31 cellular contexts compared by ENCODE assay signal in the genomic region with DNA sequence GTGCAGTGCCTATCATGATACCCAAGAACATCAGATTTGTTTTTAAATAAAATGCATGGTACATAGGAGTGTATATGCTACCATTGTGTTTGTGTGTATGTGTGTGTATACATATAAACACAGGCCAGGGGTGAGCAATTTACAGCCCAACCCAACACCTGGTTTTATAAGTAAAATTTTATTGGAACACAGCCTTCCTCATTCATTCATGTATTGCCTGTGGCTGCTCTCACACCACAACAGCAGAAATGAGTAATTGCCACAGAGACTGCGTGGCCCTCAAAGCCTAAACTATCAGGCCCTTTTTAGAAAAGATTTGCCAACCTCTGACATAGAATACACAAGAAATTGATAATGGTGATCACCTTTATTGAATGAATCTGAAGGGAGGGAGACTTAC.
"Had no signal": no experiment of that assay in that cellular context is flagged by ENCODE, and none has a peak within 500 bp of the region (broad histone marks: within the 10 kb centered on the region; RNA-seq: fewer than 3 reads in every experiment).

No MANE protein-coding gene starts in this region.

- H3K4me3 Mint-ChIP-seq: activated CD4-positive, alpha-beta T cell treated with anti-CD3 and anti-CD28 coated beads, Interleukin-2, amount 10 ng/mL, durations not matched to agents 24 days and 14 days; activated CD8-positive, alpha-beta T cell treated with anti-CD3 and anti-CD28 coated beads, Interleukin-2, amount 10 ng/mL, durations not matched to agents 7 days and 5 days; activated naive CD4-positive, alpha-beta T cell treated with anti-CD3 and anti-CD28 coated beads, Interleukin-2, amount 50 U/mL, for 24 hours; activated naive CD8-positive, alpha-beta T cell treated with anti-CD3 and anti-CD28 coated beads, Interleukin-2, amount 10 ng/mL, durations not matched to agents 7 days and 5 days; central memory CD8-positive, alpha-beta T cell had no signal

- H3K4me1 Mint-ChIP-seq: activated CD4-positive, alpha-beta T cell treated with anti-CD3 and anti-CD28 coated beads, Interleukin-2, amount 10 ng/mL, durations not matched to agents 24 days and 14 days; activated naive CD4-positive, alpha-beta T cell treated with anti-CD3 and anti-CD28 coated beads, Interleukin-2, amount 50 U/mL, for 24 hours; activated naive CD8-positive, alpha-beta T cell treated with anti-CD3 and anti-CD28 coated beads, Interleukin-2, amount 10 ng/mL, durations not matched to agents 7 days and 5 days; central memory CD8-positive, alpha-beta T cell had no signal

- H3K36me3 Mint-ChIP-seq: activated naive CD4-positive, alpha-beta T cell treated with anti-CD3 and anti-CD28 coated beads, Interleukin-2, amount 50 U/mL, for 24 hours; activated naive CD8-positive, alpha-beta T cell treated with anti-CD3 and anti-CD28 coated beads, Interleukin-2, amount 10 ng/mL, durations not matched to agents 7 days and 5 days had no signal

- H3K27ac ChIP-seq: ascending aorta, cardiac muscle cell, PC-9, RWPE1, WERI-Rb-1 had no signal

- H2AFZ ChIP-seq: PC-9 had no signal

- H3K27ac Mint-ChIP-seq: activated CD4-positive, alpha-beta T cell treated with anti-CD3 and anti-CD28 coated beads, Interleukin-2, amount 10 ng/mL, durations not matched to agents 24 days and 14 days; activated CD8-positive, alpha-beta T cell treated with anti-CD3 and anti-CD28 coated beads, Interleukin-2, amount 10 ng/mL, durations not matched to agents 7 days and 5 days; activated naive CD4-positive, alpha-beta T cell treated with anti-CD3 and anti-CD28 coated beads, Interleukin-2, amount 50 U/mL, for 24 hours; activated naive CD8-positive, alpha-beta T cell treated with anti-CD3 and anti-CD28 coated beads, Interleukin-2, amount 10 ng/mL, durations not matched to agents 7 days and 5 days; activated T-helper 2 cell treated with anti-CD3 and anti-CD28 coated beads, Interferon-gamma antibody, Interleukin-2, Interleukin-4, amounts not matched to agents 10 μg/mL and 5 μg/mL and 100 μg/mL, durations not matched to agents 14 hours and 24 hours and 36 hours had no signal

- H3K27me3 Mint-ChIP-seq: activated CD4-positive, alpha-beta T cell treated with anti-CD3 and anti-CD28 coated beads, Interleukin-2, amount 10 ng/mL, durations not matched to agents 24 days and 14 days; central memory CD8-positive, alpha-beta T cell had no signal

- DNase-seq: activated CD4-positive, alpha-beta T cell treated with anti-CD3 and anti-CD28 coated beads for 1 hour; activated CD4-positive, alpha-beta T cell treated with anti-CD3 and anti-CD28 coated beads, Interleukin-2, amount 10 ng/mL, durations not matched to agents 24 days and 14 days; activated CD4-positive, alpha-beta T cell treated with anti-CD3 and anti-CD28 coated beads, Interleukin-2, amount 50 U/mL, for 48 hours; activated CD4-positive, CD25-positive, alpha-beta regulatory T cell; activated CD8-positive, alpha-beta memory T cell treated with anti-CD3 and anti-CD28 coated beads, Interleukin-2, amount 50 U/mL, for 48 hours; activated CD8-positive, alpha-beta T cell treated with anti-CD3 and anti-CD28 coated beads, Interleukin-2, amount 10 ng/mL, durations not matched to agents 7 days and 5 days; activated gamma-delta T cell; activated naive CD4-positive, alpha-beta T cell treated with Interleukin-2 at 50 U/mL for 16 hours; activated naive CD8-positive, alpha-beta T cell treated with anti-CD3 and anti-CD28 coated beads, Interleukin-2, amount 10 ng/mL, durations not matched to agents 7 days and 5 days; amygdala; NCI-H1048; NCI-H1105 treated with DMSO at 0.1 percent for 48 hours; NCI-H1436; NCI-H1694; NCI-H1930; NCI-H345; NCI-H524 treated with DMSO at 0.1 percent for 48 hours; NCI-H748 treated with DMSO at 0.1 percent for 48 hours; PC-9; SIG-M5; SW 1271; T1000; WERI-Rb-1 had no signal

- H3K27me3 ChIP-seq: ascending aorta, cardiac muscle cell had no signal

- H3K4me2 ChIP-seq: PC-9 had no signal

- ATAC-seq: activated CD8-positive, alpha-beta T cell treated with anti-CD3 and anti-CD28 coated beads, Interleukin-2, amount 10 ng/mL, durations not matched to agents 7 days and 5 days; K562; Right ventricle myocardium inferior had no signal
